19 cellular contexts compared by ENCODE assay signal in the genomic region with DNA sequence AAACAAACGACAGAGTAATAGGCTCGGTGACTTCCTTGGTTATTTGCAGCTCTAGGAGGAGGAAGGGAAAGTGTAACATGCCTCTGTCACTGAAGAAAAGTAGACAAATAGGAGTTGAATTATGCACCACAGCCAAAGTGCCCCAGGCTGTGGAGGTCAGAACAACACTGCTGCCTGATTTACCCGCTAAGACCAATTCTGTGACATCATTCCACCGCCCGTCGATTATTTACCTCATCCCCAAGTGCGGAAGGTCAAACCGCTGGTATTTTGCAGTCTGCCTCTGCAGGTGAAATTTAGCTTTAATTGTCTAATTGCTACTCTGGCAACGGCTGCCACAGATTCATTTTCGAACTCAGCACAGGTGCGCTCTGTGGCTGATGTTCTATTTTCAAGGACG.
"Had no signal": no experiment of that assay in that cellular context is flagged by ENCODE, and none has a peak within 500 bp of the region (broad histone marks: within the 10 kb centered on the region; RNA-seq: fewer than 3 reads in every experiment).

No MANE protein-coding gene starts in this region.

- H3K36me3 ChIP-seq: adrenal gland, gastroesophageal sphincter, left ventricle myocardium inferior, tibial nerve had no signal

- H3K4me1 ChIP-seq: adrenal gland, body of pancreas, tibial nerve had no signal

- H3K4me3 Mint-ChIP-seq: activated CD4-positive, alpha-beta T cell treated with anti-CD3 and anti-CD28 coated beads, Interleukin-2, amount 10 ng/mL, durations not matched to agents 7 days and 5 days; activated naive CD4-positive, alpha-beta T cell treated with anti-CD3 and anti-CD28 coated beads, Interleukin-2, amount 10 ng/mL, durations not matched to agents 7 days and 5 days; central memory CD8-positive, alpha-beta T cell; dendritic cell treated with granulocyte-macrophage colony-stimulating factor and Interleukin-4, amounts not matched to agents 40 ng/mL and 50 ng/mL, for 4 days; effector memory CD8-positive, alpha-beta T cell; stimulated activated memory B cell treated with anti-CD40 and anti-IgM and Interleukin-4, amounts not matched to agents 10 μg/mL and 1 μg/mL and 100 μg/mL, for 72 hours; T-helper 1 cell treated with Interleukin-12 subunit alpha and Interleukin-12 subunit beta and Interleukin-4 antibody, amounts not matched to agents 30 μg/mL and 1 μg/mL, for 36 hours; WTC11 had no signal

- H3K27ac ChIP-seq: adrenal gland, body of pancreas, left ventricle myocardium inferior, tibial nerve had no signal

- H3K9me3 ChIP-seq: adrenal gland, body of pancreas, gastroesophageal sphincter, left ventricle myocardium inferior, tibial nerve had no signal

- H3K4me3 ChIP-seq: adrenal gland, body of pancreas, gastroesophageal sphincter, left ventricle myocardium inferior, tibial nerve had no signal

- H3K27me3 Mint-ChIP-seq: dendritic cell treated with granulocyte-macrophage colony-stimulating factor and Interleukin-4, amounts not matched to agents 40 ng/mL and 50 ng/mL, for 4 days; effector memory CD8-positive, alpha-beta T cell; stimulated activated memory B cell treated with anti-CD40 and anti-IgM and Interleukin-4, amounts not matched to agents 10 μg/mL and 1 μg/mL and 100 μg/mL, for 72 hours had no signal

- H3K27me3 ChIP-seq: adrenal gland, body of pancreas, gastroesophageal sphincter, tibial nerve had no signal

- FAIRE-seq: keratinocyte, small intestine had no signal

- H3K4me1 Mint-ChIP-seq: activated CD4-positive, alpha-beta T cell treated with anti-CD3 and anti-CD28 coated beads, Interleukin-2, amount 10 ng/mL, durations not matched to agents 7 days and 5 days; activated naive CD4-positive, alpha-beta T cell treated with anti-CD3 and anti-CD28 coated beads, Interleukin-2, amount 10 ng/mL, durations not matched to agents 7 days and 5 days; central memory CD8-positive, alpha-beta T cell; stimulated activated memory B cell treated with anti-CD40 and anti-IgM and Interleukin-4, amounts not matched to agents 10 μg/mL and 1 μg/mL and 100 μg/mL, for 72 hours; WTC11 had no signal

- H3K27ac Mint-ChIP-seq: activated naive CD4-positive, alpha-beta T cell treated with anti-CD3 and anti-CD28 coated beads, Interleukin-2, amount 10 ng/mL, durations not matched to agents 7 days and 5 days; activated T-helper 2 cell treated with anti-CD3 and anti-CD28 coated beads, Interferon-gamma antibody, Interleukin-2, Interleukin-4, amounts not matched to agents 10 μg/mL and 5 μg/mL and 100 μg/mL, durations not matched to agents 14 hours and 24 hours and 36 hours; dendritic cell treated with granulocyte-macrophage colony-stimulating factor and Interleukin-4, amounts not matched to agents 40 ng/mL and 50 ng/mL, for 4 days; effector memory CD8-positive, alpha-beta T cell; stimulated activated memory B cell treated with anti-CD40 and anti-IgM and Interleukin-4, amounts not matched to agents 10 μg/mL and 1 μg/mL and 100 μg/mL, for 72 hours; T-helper 1 cell treated with Interleukin-12 subunit alpha and Interleukin-12 subunit beta and Interleukin-4 antibody, amounts not matched to agents 30 μg/mL and 1 μg/mL, for 36 hours; WTC11 had no signal

- H3K36me3 Mint-ChIP-seq: activated naive CD4-positive, alpha-beta T cell treated with anti-CD3 and anti-CD28 coated beads, Interleukin-2, amount 10 ng/mL, durations not matched to agents 7 days and 5 days; stimulated activated memory B cell treated with anti-CD40 and anti-IgM and Interleukin-4, amounts not matched to agents 10 μg/mL and 1 μg/mL and 100 μg/mL, for 72 hours; WTC11 had no signal

- H3K9me3 Mint-ChIP-seq: activated CD4-positive, alpha-beta T cell treated with anti-CD3 and anti-CD28 coated beads, Interleukin-2, amount 10 ng/mL, durations not matched to agents 7 days and 5 days; activated naive CD4-positive, alpha-beta T cell treated with anti-CD3 and anti-CD28 coated beads, Interleukin-2, amount 10 ng/mL, durations not matched to agents 7 days and 5 days; activated T-helper 2 cell treated with anti-CD3 and anti-CD28 coated beads, Interferon-gamma antibody, Interleukin-2, Interleukin-4, amounts not matched to agents 10 μg/mL and 5 μg/mL and 100 μg/mL, durations not matched to agents 14 hours and 24 hours and 36 hours; central memory CD8-positive, alpha-beta T cell; dendritic cell treated with granulocyte-macrophage colony-stimulating factor and Interleukin-4, amounts not matched to agents 40 ng/mL and 50 ng/mL, for 4 days; T-helper 1 cell treated with Interleukin-12 subunit alpha and Interleukin-12 subunit beta and Interleukin-4 antibody, amounts not matched to agents 30 μg/mL and 1 μg/mL, for 36 hours; WTC11 had no signal

- DNase-seq: activated CD4-positive, alpha-beta T cell treated with anti-CD3 and anti-CD28 coated beads, Interleukin-2, amount 10 ng/mL, durations not matched to agents 7 days and 5 days; activated CD8-positive, alpha-beta memory T cell treated with anti-CD3 and anti-CD28 coated beads for 24 hours; activated naive CD4-positive, alpha-beta T cell treated with anti-CD3 and anti-CD28 coated beads, Interleukin-2, amount 10 ng/mL, durations not matched to agents 7 days and 5 days; adrenal gland; body of pancreas; effector memory CD8-positive, alpha-beta T cell; left ventricle myocardium inferior; posterior cingulate gyrus; right cardiac atrium; small intestine had no signal
